ENCODE assay signal across 9 cellular contexts in the genomic region with DNA sequence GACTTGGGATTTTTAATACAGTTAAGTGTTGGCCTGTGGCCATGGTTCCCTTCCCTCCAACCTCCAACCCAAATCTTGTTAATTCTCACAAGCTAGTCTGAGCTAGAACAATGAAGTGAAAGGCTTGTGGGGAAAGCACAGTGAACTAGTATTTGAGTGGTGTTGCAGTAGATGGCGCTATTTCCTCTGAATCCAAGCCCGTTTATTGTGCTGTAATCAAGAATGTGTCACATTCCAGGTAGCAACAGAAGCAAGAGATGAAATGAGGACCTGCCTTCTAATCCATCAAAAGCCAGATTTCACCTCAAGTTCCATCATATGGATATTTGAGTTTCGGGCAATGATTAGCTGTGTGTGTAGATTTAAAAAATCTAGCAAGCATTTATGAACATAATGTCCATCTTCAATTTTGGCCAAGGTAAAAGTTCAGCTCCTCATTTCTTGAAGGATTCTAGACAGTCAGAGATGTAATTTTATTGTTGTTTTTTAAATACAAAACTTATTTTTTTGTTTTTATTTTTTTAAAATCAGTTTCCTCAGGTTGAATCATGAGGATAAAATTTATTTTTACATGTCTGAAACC.
DNase-seq lines count a peak whose midpoint lies in the region; ATAC-seq lines count a peak whose summit lies in the region.
"Had no signal": no experiment of that assay in that cellular context is flagged by ENCODE, and none has a peak within 500 bp of the region (broad histone marks: within the 10 kb centered on the region; RNA-seq: fewer than 3 reads in every experiment).

No MANE protein-coding gene starts in this region.

- no peaks in the 10 kb centered on the region for H3K79me1 ChIP-seq in mesenchymal stem cell (replicated peaks; ENCODE audit: low read length, poor library complexity, severe bottlenecking)

- H3K9ac ChIP-seq in mesenchymal stem cell (ENCODE audit: low read length): no peak overlapping the region

- no peak overlapping the region for H3K4me3 ChIP-seq in mesenchymal stem cell (ENCODE audit: insufficient read depth in 1 of 2, low read depth in 1 of 2, low read length in 2 of 2)

- H3K27me3 Mint-ChIP-seq in immature natural killer cell (ENCODE audit: low read depth in 3 of 3): peaks cover under 1 to 3% (median 3%) of the 10 kb centered on the region in 3 donors

- no peaks in the 10 kb centered on the region for H3K4me1 ChIP-seq in mesenchymal stem cell (ENCODE audit: control insufficient read depth, insufficient read depth, low read depth, low read length)

- no peak overlapping the region for H2AK5ac ChIP-seq in mesenchymal stem cell (ENCODE audit: low read length, severe bottlenecking)

- no peak overlapping the region for H2BK12ac ChIP-seq in mesenchymal stem cell (ENCODE audit: low read length in 2 of 2)

- no peak overlapping the region for H2BK15ac ChIP-seq in mesenchymal stem cell (ENCODE audit: low read depth, poor library complexity, severe bottlenecking)

- no CpG with 5 or more reads among the region's 3 CpGs for WGBS in mesenchymal stem cell

- H3K4me1 Mint-ChIP-seq in immature natural killer cell: no peaks in the 10 kb centered on the region
- H3K4me1 Mint-ChIP-seq: activated B cell treated with CpG ODN at 0.5 μM for 24 hours had no signal

- ATAC-seq in HG03135 (IDR thresholded peaks at IDR 0.05; ENCODE audit: unreplicated experiment): no peak
- no peak for ATAC-seq in GM19452 (IDR thresholded peaks at IDR 0.05; ENCODE audit: unreplicated experiment)

- no peak overlapping the region for H4K91ac ChIP-seq in mesenchymal stem cell (ENCODE audit: low read length)

- no peak overlapping the region for H4K8ac ChIP-seq in mesenchymal stem cell (ENCODE audit: low read length)

- no peak overlapping the region for H3K14ac ChIP-seq in mesenchymal stem cell (ENCODE audit: low read length in 2 of 2)

- H3K27me3 ChIP-seq in mesenchymal stem cell (ENCODE audit: control insufficient read depth in 1 of 2, insufficient read depth in 1 of 2, low read length in 2 of 2): peaks cover 21 to 34% of the 10 kb centered on the region in 2 experiments

- H2BK5ac ChIP-seq in mesenchymal stem cell (ENCODE audit: low read depth, low read length, poor library complexity, severe bottlenecking): no peak overlapping the region

- no peak overlapping the region for H3K4me3 Mint-ChIP-seq in immature natural killer cell
- H3K4me3 Mint-ChIP-seq: activated B cell treated with CpG ODN at 0.5 μM for 24 hours had no signal

- H3K9me3 Mint-ChIP-seq in immature natural killer cell: no peaks in the 10 kb centered on the region
- H3K9me3 Mint-ChIP-seq: activated B cell treated with CpG ODN at 0.5 μM for 24 hours had no signal

- H3K4me2 ChIP-seq in mesenchymal stem cell (ENCODE audit: low read length, poor library complexity, severe bottlenecking): no peak overlapping the region

- no peak overlapping the region for H2BK120ac ChIP-seq in mesenchymal stem cell (ENCODE audit: low read depth, low read length)

- no peak overlapping the region for H3K23ac ChIP-seq in mesenchymal stem cell (ENCODE audit: low read length in 2 of 2)

- H3K18ac ChIP-seq in mesenchymal stem cell (ENCODE audit: low read depth in 1 of 2, low read length in 2 of 2): no peak overlapping the region

- no peak overlapping the region for H2AFZ ChIP-seq in mesenchymal stem cell (ENCODE audit: low read depth, low read length)

- no peaks in the 10 kb centered on the region for H3K36me3 Mint-ChIP-seq in immature natural killer cell

- DNase-seq in GM03348 (ENCODE audit: low spot score): peak; percentile 17
- DNase-seq in HPDE6-E6E7 (ENCODE audit: extremely low spot score): peak; percentile 46
- peak; percentile 99 for DNase-seq in NCI-H82 treated with DMSO at 0.1 percent for 48 hours (lab: John Stamatoyannopoulos, UW; ENCODE audit: unreplicated experiment)
- peak; percentile 27 for DNase-seq in cerebellum (ENCODE audit: low spot score)
- peak; percentile 23 for DNase-seq in mesenchymal stem cell
- no peak for DNase-seq in immature natural killer cell
- DNase-seq: activated B cell treated with CpG ODN at 0.5 μM for 24 hours had no signal

- H3K9me3 ChIP-seq in mesenchymal stem cell (ENCODE audit: control insufficient read depth, low read length): no peaks in the 10 kb centered on the region

- H3K27ac ChIP-seq in mesenchymal stem cell (ENCODE audit: low read length, poor library complexity, severe bottlenecking): no peak overlapping the region

- no peak overlapping the region for H3K27ac Mint-ChIP-seq in immature natural killer cell
- H3K27ac Mint-ChIP-seq: activated B cell treated with CpG ODN at 0.5 μM for 24 hours had no signal

- no peak overlapping the region for H3K4ac ChIP-seq in mesenchymal stem cell (ENCODE audit: low read depth in 1 of 2, low read length in 2 of 2)

- no peaks in the 10 kb centered on the region for H3K36me3 ChIP-seq in mesenchymal stem cell (ENCODE audit: control insufficient read depth in 1 of 2, insufficient read depth in 2 of 2, low read depth in 1 of 2, low read length in 2 of 2)

Comparison
In these comparisons a context has a peak if more than half of its experiments do, and no peak if none do; other contexts are left out.
1. DNase-seq: peak in GM03348 (single experiment), HPDE6-E6E7 (single experiment), NCI-H82 treated with DMSO at 0.1 percent for 48 hours (single experiment), cerebellum (single experiment) and mesenchymal stem cell (single experiment); none in immature natural killer cell (0 of 3).